Comparison of ENCODE assay signal across 8 cellular contexts in genomic region chr15:80778621-80778963, GRCh38. TPM values are rescaled to one million over a fixed set of nuclear protein-coding genes. Genes with fewer than 3 reads are reported as not detected.
DNase-seq lines count a peak whose midpoint lies in the region; ATAC-seq, FAIRE-seq and TF ChIP-seq lines count a peak whose summit lies in the region.
"Had no signal": no experiment of that assay in that cellular context is flagged by ENCODE, and none has a peak within 500 bp of the region (broad histone marks: within the 10 kb centered on the region; RNA-seq: fewer than 3 reads in every experiment).

No MANE protein-coding gene starts in this region.

- no peak overlapping the region for H3K9ac ChIP-seq in HUES64 (ENCODE audit: low read depth, low read length)
- no peak overlapping the region for H3K9ac ChIP-seq in K562 (ENCODE audit: insufficient read depth in 1 of 2, low read depth in 2 of 2, low read length in 2 of 2)

- H3K27me3 ChIP-seq in HUES64 (ENCODE audit: insufficient read depth, low read length) (peaks cover 60% of the 10 kb centered on the region), K562 (ENCODE audit: control insufficient read depth in 2 of 2, insufficient read depth in 2 of 2, low read length in 2 of 2) (peaks cover 11 to 31% of the 10 kb centered on the region in 2 experiments; a peak in 4 of 5 replicates), right lobe of liver (peaks cover 0 to 16% of the 10 kb centered on the region in 2 donors), suprapubic skin (peaks cover 31% of the 10 kb centered on the region)

- DNase-seq in K562 (ENCODE audit: extremely low read depth in 1 of 4, low spot score in 3 of 4) (no peak), right lobe of liver (no peak), suprapubic skin (ENCODE audit: low spot score in 2 of 2) (no peak), substantia nigra (lab: John Stamatoyannopoulos, UW) (no peak), GM19238 (ENCODE audit: insufficient read length, low spot score) (no peak)
- no peak for DNase-seq in NK-92 treated with Interleukin-12 subunit alpha and Interleukin-12 subunit beta, amount 100 ng/mL, for 24 hours (lab: John Stamatoyannopoulos, UW)
- DNase-seq: T-helper 9 cell had no signal

- WGBS in HUES64, result 28% methylated on average over 7 of the region's 7 CpGs
- 2% methylated on average over 7 of the region's 7 CpGs for WGBS in K562 (ENCODE audit: insufficient coverage, low coverage, missing lambda C conversion rate)
- 14% methylated on average over 7 of the region's 7 CpGs for WGBS in right lobe of liver (ENCODE audit: insufficient coverage, low coverage, low lambda C conversion rate, missing lambda C conversion rate)
- WGBS in suprapubic skin, result 34% methylated on average over 6 of the region's 7 CpGs

- H3K9me3 ChIP-seq in HUES64 (ENCODE audit: insufficient read depth, low read depth, low read length) (no peaks in the 10 kb centered on the region), K562 (replicated peaks; ENCODE audit: control insufficient read depth, insufficient read depth, low read depth, low read length) (no peaks in the 10 kb centered on the region), right lobe of liver (no peaks in the 10 kb centered on the region), suprapubic skin (no peaks in the 10 kb centered on the region)

- H3K27ac ChIP-seq in HUES64 (ENCODE audit: low read depth, low read length) (no peak overlapping the region), K562 (ENCODE audit: extremely low read depth, low read depth, low read length) (no peak overlapping the region), right lobe of liver (no peak overlapping the region), suprapubic skin (no peak overlapping the region), substantia nigra (ENCODE audit: low read depth, low read length, poor library complexity, severe bottlenecking) (no peak overlapping the region)

- in situ Hi-C loops in K562 (cut with MboI), result loop anchor here (5.0 kb wide), 1 partner anchor 321 kb away; no protein-coding TSS in a partner anchor

- H3K4me3 ChIP-seq in HUES64 (ENCODE audit: low read length), result peak overlapping the region; percentile 52
- H3K4me3 ChIP-seq in K562, result no peak overlapping the region
- peak overlapping the region; percentile 33 to 52 (median 44) for H3K4me3 ChIP-seq in right lobe of liver
- peak overlapping the region; percentile 56 for H3K4me3 ChIP-seq in suprapubic skin

- H3K9me1 ChIP-seq in K562 (ENCODE audit: control insufficient read depth, insufficient read depth, low read length), result no peaks in the 10 kb centered on the region

- no peak overlapping the region for H3K4me2 ChIP-seq in K562 (ENCODE audit: insufficient read depth, low read length)

- H3K36me3 ChIP-seq in HUES64 (ENCODE audit: insufficient read depth, low read length), result no peaks in the 10 kb centered on the region
- no peaks in the 10 kb centered on the region for H3K36me3 ChIP-seq in K562 (ENCODE audit: control insufficient read depth, insufficient read depth, low read length)
- no peaks in the 10 kb centered on the region for H3K36me3 ChIP-seq in right lobe of liver
- no peaks in the 10 kb centered on the region for H3K36me3 ChIP-seq in suprapubic skin

- TF ChIP-seq RAD21 in K562 (CRISPR knock-in tag; conservative IDR thresholded peaks at IDR 0.05 in 1 of 2, IDR thresholded peaks at IDR 0.05 in 1 of 2), result no peak

- no TSS peak for BruUV-seq in K562 (replicated peaks; lab: Mats Ljungman, UMichigan)

- no peak for TF ChIP-seq EP300 in K562 (IDR thresholded peaks at IDR 0.05; ENCODE audit: low read length)
- no peak for TF ChIP-seq EP300 in suprapubic skin (IDR thresholded peaks at IDR 0.05)

- POLR2A ChIA-PET in K562 (lab: Yijun Ruan, JAX), result no interaction called here

- CTCF ChIA-PET in K562 (lab: Yijun Ruan, JAX; ENCODE audit: low intra/inter-chr PET ratio), result interaction anchor here (0.6 to 1.9 kb wide), 6 partner anchors 191 to 330 kb away, joined by 3 to 11 read pairs (median 4); no protein-coding TSS in a partner anchor

- H3K4me1 ChIP-seq in HUES64 (ENCODE audit: insufficient read depth, low read length) (0 out of 2 replicates have a peak, but pooled peaks cover 5% of the 10 kb centered on the region), K562 (replicated peaks in 1 of 2; ENCODE audit: control insufficient read depth in 2 of 2, insufficient read depth in 2 of 2, low read length in 2 of 2) (peaks cover 0 to 18% of the 10 kb centered on the region in 2 experiments; a peak in 2 of 5 replicates), right lobe of liver (peaks cover 0 to 17% (median 0%) of the 10 kb centered on the region in 4 donors), suprapubic skin (peaks cover 47% of the 10 kb centered on the region)

- no peak for TF ChIP-seq CTCF in K562 (IDR thresholded peaks at IDR 0.05 in 2 of 3, conservative IDR thresholded peaks at IDR 0.05 in 1 of 3; ENCODE audit: insufficient read depth in 2 of 3, low read depth in 1 of 3, low read length in 3 of 3)
- no peak for TF ChIP-seq CTCF in right lobe of liver (IDR thresholded peaks at IDR 0.05)
- TF ChIP-seq CTCF in suprapubic skin (IDR thresholded peaks at IDR 0.05), result no peak

- intact Hi-C loops in K562 (cut with micrococcal nuclease), result loop anchor here (2.0 kb wide), 1 partner anchor 192 kb away; no protein-coding TSS in a partner anchor
- intact Hi-C loops in right lobe of liver (cut with DNase I), result loop anchor here (5.0 to 10.0 kb wide), 4 partner anchors 114 to 324 kb away; no protein-coding TSS in a partner anchor

- H3K79me2 ChIP-seq in K562 (ENCODE audit: control insufficient read depth, insufficient read depth, low read length), result no peaks in the 10 kb centered on the region

- no peak for FAIRE-seq in K562 (lab: Jason Lieb, UNC)

- no peak for TF ChIP-seq POLR2A in K562 (conservative IDR thresholded peaks at IDR 0.05)
- no peak for TF ChIP-seq POLR2A in right lobe of liver (IDR thresholded peaks at IDR 0.05)
- no peak for TF ChIP-seq POLR2A in suprapubic skin (IDR thresholded peaks at IDR 0.05)

- ATAC-seq in K562 (no peak), right lobe of liver (no peak)

- peaks cover 9% of the 10 kb centered on the region for H4K20me1 ChIP-seq in K562 (replicated peaks; ENCODE audit: control insufficient read depth, insufficient read depth, low read length)

- H2AFZ ChIP-seq in K562 (ENCODE audit: low read depth, low read length), result no peak overlapping the region

TF ChIP-seq in K562, 482 proteins besides CTCF, POLR2A, EP300 and RAD21:
- TF ChIP-seq BCOR (IDR thresholded peaks at IDR 0.05) (0 out of 2 replicates have a peak, but pooled peaks have one; percentile 18), RNF2 (IDR thresholded peaks at IDR 0.05) (no peak), RBM25 (IDR thresholded peaks at IDR 0.05; ENCODE audit: low read depth, low read length, severe bottlenecking) (peak; percentile 77)
TF ChIP-seq in K562: peak in this region for 2.

RNA-seq across cellular contexts. Expression of gene CEMIP, which starts 0.6 kb away (rescaled TPM):
- polyA plus RNA-seq in HUES64 (2013, experiment 1 of 2), result 0.10 TPM
- 0.19 TPM for polyA plus RNA-seq in HUES64 (2013, experiment 2 of 2)
- total RNA-seq in K562 (2011; cell fraction: chromatin; rRNA removed; ENCODE audit: low replicate concordance), result not detected in 2 replicates
- not detected in 2 replicates for total RNA-seq in K562 (2011; cell fraction: nucleolus; rRNA removed)
- not detected in 2 replicates for total RNA-seq in K562 (2011; cell fraction: nucleoplasm; rRNA removed)
- total RNA-seq in K562 (2014; rRNA removed), result not detected in 2 replicates
- not detected in 2 replicates for total RNA-seq in K562 (2014; rRNA removed; fragmentation: Illumina TruSeq; extraction: Trizol)
- not detected in 2 replicates for total RNA-seq in K562 (2015; rRNA removed; fragmentation: Illumina TruSeq; extraction: Trizol)
- 0.33 and 0.36 TPM in 2 replicates for total RNA-seq in K562 (2021)
- not detected in 2 replicates for polyA plus RNA-seq in K562 (2011; rRNA removed)
- polyA plus RNA-seq in K562 (2011; cell fraction: cytosol; rRNA removed), result not detected in 2 replicates
- 0.01 TPM in 1 of 2 replicates, not detected in the other for polyA plus RNA-seq in K562 (2011; cell fraction: nucleus; rRNA removed)
- polyA plus RNA-seq in K562 (2012), result 0.46 and 0.97 TPM in 2 replicates
- not detected in 2 replicates for polyA plus RNA-seq in K562 (2014; fragmentation: Illumina TruSeq; extraction: Trizol)
- polyA plus RNA-seq in K562 (2014; fragmentation: Nextera tagmentation; extraction: Ambion mirVana), result not detected
- polyA plus RNA-seq in K562 (2014; rRNA removed), result not detected in 2 replicates
- polyA minus RNA-seq in K562 (2011; rRNA and poly(A)+ RNA removed), result not detected in 2 replicates
- polyA minus RNA-seq in K562 (2011; cell fraction: cytosol; rRNA and poly(A)+ RNA removed), result not detected in 2 replicates
- polyA minus RNA-seq in K562 (2011; cell fraction: nucleus; rRNA and poly(A)+ RNA removed), result not detected in 2 replicates
- under 1 TPM in 2 of 6 experiments, not detected in 4; 0.64 to 0.74 TPM for total RNA-seq in right lobe of liver
- 1 to 10 TPM; 5.4 to 9.2 (median 8.7) TPM for total RNA-seq in suprapubic skin
